29 cellular contexts compared by ENCODE assay signal in the genomic region with DNA sequence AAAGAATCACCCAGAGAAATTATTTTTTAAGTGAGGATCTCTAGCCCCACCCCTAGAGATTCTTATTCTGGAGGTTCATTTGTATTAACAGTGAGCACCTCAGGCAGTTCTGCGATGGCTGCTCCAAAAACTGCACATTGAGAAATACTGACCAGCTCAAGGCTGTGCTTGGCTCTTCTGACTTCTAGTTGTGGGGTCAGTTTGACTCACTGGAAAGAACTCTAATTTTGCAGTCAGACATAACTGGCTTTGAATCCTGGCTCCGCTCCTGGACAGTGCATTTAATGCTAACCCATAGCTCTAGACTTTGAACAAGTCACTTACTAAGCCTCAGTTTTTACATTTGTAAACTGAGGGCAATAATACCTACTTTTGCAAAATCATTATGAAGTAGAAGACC.
DNase-seq lines count a peak whose midpoint lies in the region; TF ChIP-seq lines count a peak whose summit lies in the region.
"Had no signal": no experiment of that assay in that cellular context is flagged by ENCODE, and none has a peak within 500 bp of the region (broad histone marks: within the 10 kb centered on the region; RNA-seq: fewer than 3 reads in every experiment).

No MANE protein-coding gene starts in this region.

- H3K4me1 Mint-ChIP-seq in activated CD4-positive, alpha-beta memory T cell treated with anti-CD3 and anti-CD28 coated beads for 36 hours (ENCODE audit: low read depth): no peaks in the 10 kb centered on the region
- no peaks in the 10 kb centered on the region for H3K4me1 Mint-ChIP-seq in CD8-positive, alpha-beta memory T cell
- H3K4me1 Mint-ChIP-seq: H9, neural progenitor cell had no signal

- H3K4me3 Mint-ChIP-seq in activated CD4-positive, alpha-beta memory T cell treated with anti-CD3 and anti-CD28 coated beads for 36 hours: no peak overlapping the region
- H3K4me3 Mint-ChIP-seq in CD8-positive, alpha-beta memory T cell: no peak overlapping the region
- H3K4me3 Mint-ChIP-seq: activated CD8-positive, alpha-beta T cell treated with anti-CD3 and anti-CD28 coated beads for 36 hours; activated T-helper 1 cell treated with anti-CD3 and anti-CD28 coated beads, Interleukin-12 subunit alpha, Interleukin-12 subunit beta, Interleukin-2, Interleukin-4 antibody, amounts not matched to agents 30 ng/mL and 10 ng/mL and 1 ng/mL, durations not matched to agents 14 hours and 24 hours and 36 hours; CD8-positive, alpha-beta T cell; H9; neural progenitor cell; stimulated activated naive CD8-positive, alpha-beta T cell treated with anti-CD3 and anti-CD28 coated beads, Interleukin-15, Interleukin-2, amounts not matched to agents 100 ng/mL and 50 ng/mL, for 24 hours; T-helper 2 cell treated with Interferon-gamma antibody and Interleukin-4, amounts not matched to agents 5 μg/mL and 100 μg/mL, for 36 hours had no signal

- H3K36me3 Mint-ChIP-seq in activated CD4-positive, alpha-beta memory T cell treated with anti-CD3 and anti-CD28 coated beads for 36 hours: peaks cover 13% of the 10 kb centered on the region
- H3K36me3 Mint-ChIP-seq in CD8-positive, alpha-beta memory T cell: peaks cover 32 to 43% (median 36%) of the 10 kb centered on the region in 3 donors

- intact Hi-C loops in activated CD4-positive, alpha-beta memory T cell treated with anti-CD3 and anti-CD28 coated beads for 36 hours (cut with micrococcal nuclease): no loop called here

- H3K27me3 ChIP-seq in CD8-positive, alpha-beta memory T cell (ENCODE audit: insufficient read depth, low read length, poor library complexity, severe bottlenecking): no peaks in the 10 kb centered on the region
- H3K27me3 ChIP-seq: colonic mucosa, heart right ventricle, neural progenitor cell, right atrium auricular region had no signal

- POLR2A ChIA-PET in activated CD4-positive, alpha-beta memory T cell treated with anti-CD3 and anti-CD28 coated beads for 36 hours (lab: Charles Lee): no interaction called here
- POLR2A ChIA-PET in CD8-positive, alpha-beta memory T cell (lab: Charles Lee): no interaction called here

- no peak overlapping the region for H3K27ac ChIP-seq in CD8-positive, alpha-beta memory T cell (ENCODE audit: low read depth, low read length)
- H3K27ac ChIP-seq: cardiac muscle cell, colonic mucosa, heart right ventricle, neural progenitor cell, right atrium auricular region had no signal

- H3K27me3 Mint-ChIP-seq in activated CD4-positive, alpha-beta memory T cell treated with anti-CD3 and anti-CD28 coated beads for 36 hours: no peaks in the 10 kb centered on the region
- no peaks in the 10 kb centered on the region for H3K27me3 Mint-ChIP-seq in CD8-positive, alpha-beta memory T cell
- H3K27me3 Mint-ChIP-seq: activated CD8-positive, alpha-beta T cell treated with anti-CD3 and anti-CD28 coated beads for 36 hours; stimulated activated naive CD8-positive, alpha-beta T cell treated with anti-CD3 and anti-CD28 coated beads, Interleukin-15, Interleukin-2, amounts not matched to agents 100 ng/mL and 50 ng/mL, for 24 hours had no signal

- H3K9me3 Mint-ChIP-seq in activated CD4-positive, alpha-beta memory T cell treated with anti-CD3 and anti-CD28 coated beads for 36 hours: no peaks in the 10 kb centered on the region
- H3K9me3 Mint-ChIP-seq in CD8-positive, alpha-beta memory T cell: no peaks in the 10 kb centered on the region
- H3K9me3 Mint-ChIP-seq: activated CD8-positive, alpha-beta T cell treated with anti-CD3 and anti-CD28 coated beads for 36 hours; activated T-helper 1 cell treated with anti-CD3 and anti-CD28 coated beads, Interleukin-12 subunit alpha, Interleukin-12 subunit beta, Interleukin-2, Interleukin-4 antibody, amounts not matched to agents 30 ng/mL and 10 ng/mL and 1 ng/mL, durations not matched to agents 14 hours and 24 hours and 36 hours; CD8-positive, alpha-beta T cell; stimulated activated naive CD8-positive, alpha-beta T cell treated with anti-CD3 and anti-CD28 coated beads, Interleukin-15, Interleukin-2, amounts not matched to agents 100 ng/mL and 50 ng/mL, for 24 hours; T-helper 2 cell treated with Interferon-gamma antibody and Interleukin-4, amounts not matched to agents 5 μg/mL and 100 μg/mL, for 36 hours had no signal

- H3K4me3 ChIP-seq in fibroblast of villous mesenchyme (ENCODE audit: low read depth, low read length): no peak overlapping the region
- H3K4me3 ChIP-seq in CD8-positive, alpha-beta memory T cell (ENCODE audit: low read length): no peak overlapping the region
- H3K4me3 ChIP-seq: cardiac muscle cell, colonic mucosa, heart right ventricle, neural progenitor cell, right atrium auricular region, smooth muscle cell had no signal

- CTCF ChIA-PET in activated CD4-positive, alpha-beta memory T cell treated with anti-CD3 and anti-CD28 coated beads for 36 hours (lab: Charles Lee): no interaction called here
- CTCF ChIA-PET in CD8-positive, alpha-beta memory T cell (lab: Charles Lee): no interaction called here

- H3K4me1 ChIP-seq in CD8-positive, alpha-beta memory T cell (ENCODE audit: insufficient read depth, low read length): no peaks in the 10 kb centered on the region
- H3K4me1 ChIP-seq: colonic mucosa, heart right ventricle, neural progenitor cell, right atrium auricular region had no signal

- DNase-seq in EL (peak; percentile 13), astrocyte of the hippocampus (ENCODE audit: low read depth, low spot score) (peak; percentile 30), fibroblast of villous mesenchyme (ENCODE audit: low read depth) (peak; percentile 10), HT-29 (ENCODE audit: low spot score) (no peak)
- DNase-seq in activated CD4-positive, alpha-beta memory T cell treated with anti-CD3 and anti-CD28 coated beads for 36 hours: no peak
- no peak for DNase-seq in stimulated activated naive CD4-positive, alpha-beta T cell treated with Interleukin-2 at 50 U/mL for 16 hours (lab: John Stamatoyannopoulos, UW)
- no peak for DNase-seq in CD8-positive, alpha-beta memory T cell
- DNase-seq: activated CD4-positive, alpha-beta T cell treated with anti-CD3 and anti-CD28 coated beads for 1 hour; activated CD8-positive, alpha-beta memory T cell treated with anti-CD3 and anti-CD28 coated beads, Interleukin-2, amount 50 U/mL, for 48 hours; activated CD8-positive, alpha-beta T cell treated with anti-CD3 and anti-CD28 coated beads for 36 hours; activated naive CD4-positive, alpha-beta T cell treated with anti-CD3 and anti-CD28 coated beads, Interleukin-2, amount 50 U/mL, for 16 hours; amygdala; CD8-positive, alpha-beta T cell; colonic mucosa; effector CD8-positive, alpha-beta T cell; H9; heart right ventricle; Kasumi-1; kidney; MV-4-11; NCI-H1436; SHP77 treated with DMSO at 0.1 percent for 48 hours had no signal

- no peak for TF ChIP-seq CTCF in fibroblast of villous mesenchyme (IDR thresholded peaks at IDR 0.05; ENCODE audit: insufficient read depth, low read depth, low read length)

- no peaks in the 10 kb centered on the region for H3K9me3 ChIP-seq in CD8-positive, alpha-beta memory T cell (ENCODE audit: low read length)
- H3K9me3 ChIP-seq: colonic mucosa, right atrium auricular region had no signal

- no peak overlapping the region for H3K27ac Mint-ChIP-seq in activated CD4-positive, alpha-beta memory T cell treated with anti-CD3 and anti-CD28 coated beads for 36 hours
- H3K27ac Mint-ChIP-seq in CD8-positive, alpha-beta memory T cell: no peak overlapping the region
- H3K27ac Mint-ChIP-seq: activated CD8-positive, alpha-beta T cell treated with anti-CD3 and anti-CD28 coated beads for 36 hours; activated T-helper 1 cell treated with anti-CD3 and anti-CD28 coated beads, Interleukin-12 subunit alpha, Interleukin-12 subunit beta, Interleukin-2, Interleukin-4 antibody, amounts not matched to agents 30 ng/mL and 10 ng/mL and 1 ng/mL, durations not matched to agents 14 hours and 24 hours and 36 hours; CD8-positive, alpha-beta T cell; H9; neural progenitor cell; stimulated activated naive CD8-positive, alpha-beta T cell treated with anti-CD3 and anti-CD28 coated beads, Interleukin-15, Interleukin-2, amounts not matched to agents 100 ng/mL and 50 ng/mL, for 24 hours; T-helper 2 cell treated with Interferon-gamma antibody and Interleukin-4, amounts not matched to agents 5 μg/mL and 100 μg/mL, for 36 hours had no signal

- H3K36me3 ChIP-seq in CD8-positive, alpha-beta memory T cell (ENCODE audit: insufficient read depth, low read length): no peaks in the 10 kb centered on the region
- H3K36me3 ChIP-seq: cardiac muscle cell, colonic mucosa, neural progenitor cell had no signal

Comparison
In these comparisons a context has a peak if more than half of its experiments do, and no peak if none do; other contexts are left out.
1. DNase-seq: peak in EL (single experiment), astrocyte of the hippocampus (single experiment) and fibroblast of villous mesenchyme (single experiment); none in activated CD4-positive, alpha-beta memory T cell treated with anti-CD3 and anti-CD28 coated beads for 36 hours (single experiment), stimulated activated naive CD4-positive, alpha-beta T cell treated with Interleukin-2 at 50 U/mL for 16 hours (single experiment), CD8-positive, alpha-beta memory T cell (0 of 5) and HT-29 (single experiment).